In genomic region chr2:99153921-99154604, GRCh38 we compare ENCODE assay signal across 6 cellular contexts. TPM values are rescaled to one million over a fixed set of nuclear protein-coding genes. Genes with fewer than 3 reads are reported as not detected.
A peak's percentile ranks its signal among the peaks of the same experiment; 100 is the strongest.
DNase-seq lines count a peak whose midpoint lies in the region; ATAC-seq and TF ChIP-seq lines count a peak whose summit lies in the region.

No MANE protein-coding gene starts in this region.

- H3K4me3 ChIP-seq in SK-N-MC (peak overlapping the region; percentile 100), kidney epithelial cell (ENCODE audit: low read depth, low read length) (peak overlapping the region; percentile 76)

- H3K9ac ChIP-seq in SK-N-MC (ENCODE audit: insufficient read length) = peak overlapping the region; percentile 98

- CTCF ChIA-PET in CD4-positive, alpha-beta T cell (lab: Charles Lee) = interaction anchor here (1.4 to 2.2 kb wide), 4 partner anchors 12 to 182 kb away, joined by 5 to 13 read pairs (median 8); partner anchors contain the start of genes C2orf15, EIF5B and TXNDC9

- no peak for TF ChIP-seq CTCF in CD4-positive, alpha-beta T cell (IDR thresholded peaks at IDR 0.05)
- no peak for TF ChIP-seq CTCF in kidney epithelial cell (IDR thresholded peaks at IDR 0.05; ENCODE audit: insufficient read depth, low read length, poor library complexity, severe bottlenecking)

- H3K4me1 Mint-ChIP-seq in CD4-positive, alpha-beta T cell (ENCODE audit: low read depth) = peaks cover 35% of the 10 kb centered on the region

- H3K27me3 Mint-ChIP-seq in CD4-positive, alpha-beta T cell = no peaks in the 10 kb centered on the region

- peaks cover 45% of the 10 kb centered on the region for H3K36me3 Mint-ChIP-seq in CD4-positive, alpha-beta T cell (ENCODE audit: low read depth)

- no peaks in the 10 kb centered on the region for H3K9me3 Mint-ChIP-seq in CD4-positive, alpha-beta T cell

- H3K36me3 ChIP-seq in SK-N-MC (ENCODE audit: insufficient read depth, low read length) (peaks cover 12% of the 10 kb centered on the region), kidney epithelial cell (ENCODE audit: control insufficient read depth, insufficient read depth, low read length) (no peaks in the 10 kb centered on the region)

- H3K4me3 Mint-ChIP-seq in CD4-positive, alpha-beta T cell = no peak overlapping the region

- DNase-seq in CD4-positive, alpha-beta T cell = no peak
- DNase-seq in SK-N-MC (ENCODE audit: low read depth, low spot score) (no peak), kidney epithelial cell (ENCODE audit: low read depth) (no peak)

- no peak for ATAC-seq in CD4-positive, alpha-beta T cell (ENCODE audit: poor library complexity)
- ATAC-seq in HG03025 (IDR thresholded peaks at IDR 0.05; ENCODE audit: low FRiP score, unreplicated experiment) (no peak), GM21447 (IDR thresholded peaks at IDR 0.05; ENCODE audit: unreplicated experiment) (no peak), HG02970 (IDR thresholded peaks at IDR 0.05; ENCODE audit: low FRiP score, unreplicated experiment) (no peak)

- intact Hi-C loops in CD4-positive, alpha-beta T cell (cut with DNase I, micrococcal nuclease) = loop anchor here (1.0 to 10.0 kb wide), 7 partner anchors 13 to 1159 kb away; partner anchors contain the start of genes C2orf15 (in 2 of the 2), COA5 (in 1 of the 2), MITD1 (in 1 of the 2) and MRPL30 (in 1 of the 2)

- POLR2A ChIA-PET in CD4-positive, alpha-beta T cell (lab: Charles Lee) = interaction anchor here (0.6 to 7.2 kb wide), 15 partner anchors 8 to 545 kb away, joined by 3 to 142 read pairs (median 5); partner anchors contain the start of genes C2orf15, EIF5B, MITD1 and MRPL30

- no peaks in the 10 kb centered on the region for H3K27me3 ChIP-seq in CD4-positive, alpha-beta T cell (ENCODE audit: control insufficient read depth, insufficient read depth, low read length)
- no peaks in the 10 kb centered on the region for H3K27me3 ChIP-seq in kidney epithelial cell (ENCODE audit: control insufficient read depth, insufficient read depth, low read length)

- no peak overlapping the region for H3K27ac Mint-ChIP-seq in CD4-positive, alpha-beta T cell

- H3K27ac ChIP-seq in CD4-positive, alpha-beta T cell (ENCODE audit: low read depth, low read length) = peak overlapping the region; percentile 95
- no peak overlapping the region; the same call in 1 of the 2 replicates for H3K27ac ChIP-seq in SK-N-MC

- H3K9me3 ChIP-seq in CD4-positive, alpha-beta T cell (ENCODE audit: control insufficient read depth, low read length) = no peaks in the 10 kb centered on the region
- no peaks in the 10 kb centered on the region for H3K9me3 ChIP-seq in SK-N-MC (ENCODE audit: low read depth, low read length)

RNA-seq across cellular contexts. Expression of gene TSGA10, which starts 0.7 kb away (rescaled TPM):
- 10 to 100 TPM; 10.6 to 11.0 TPM for total RNA-seq in CD4-positive, alpha-beta T cell
- total RNA-seq in kidney epithelial cell = 6.0 and 8.3 TPM in 2 replicates

RNA-seq across cellular contexts. Expression of gene LIPT1, which starts 0.7 kb away (rescaled TPM):
- total RNA-seq in CD4-positive, alpha-beta T cell = 10 to 100 TPM; 12.5 to 13.3 TPM
- total RNA-seq in kidney epithelial cell = 4.5 and 5.3 TPM in 2 replicates

RNA-seq across cellular contexts. Expression of gene C2orf15, which starts 12.6 kb away (rescaled TPM):
- 1 to 10 TPM; 2.1 to 2.8 TPM for total RNA-seq in CD4-positive, alpha-beta T cell
- total RNA-seq in kidney epithelial cell = 6.7 and 7.8 TPM in 2 replicates

RNA-seq across cellular contexts. Expression of gene MITD1, which starts 26.8 kb away (rescaled TPM):
- total RNA-seq in CD4-positive, alpha-beta T cell = 10 to 100 TPM; 14.1 to 14.6 TPM
- 43.5 and 46.0 TPM in 2 replicates for total RNA-seq in kidney epithelial cell

RNA-seq across cellular contexts. Expression of gene MRPL30, which starts 26.9 kb away (rescaled TPM):
- total RNA-seq in CD4-positive, alpha-beta T cell = 1 to 10 TPM; 8.6 to 9.5 TPM
- total RNA-seq in kidney epithelial cell = 30.8 and 34.6 TPM in 2 replicates
